In the genomic region with DNA sequence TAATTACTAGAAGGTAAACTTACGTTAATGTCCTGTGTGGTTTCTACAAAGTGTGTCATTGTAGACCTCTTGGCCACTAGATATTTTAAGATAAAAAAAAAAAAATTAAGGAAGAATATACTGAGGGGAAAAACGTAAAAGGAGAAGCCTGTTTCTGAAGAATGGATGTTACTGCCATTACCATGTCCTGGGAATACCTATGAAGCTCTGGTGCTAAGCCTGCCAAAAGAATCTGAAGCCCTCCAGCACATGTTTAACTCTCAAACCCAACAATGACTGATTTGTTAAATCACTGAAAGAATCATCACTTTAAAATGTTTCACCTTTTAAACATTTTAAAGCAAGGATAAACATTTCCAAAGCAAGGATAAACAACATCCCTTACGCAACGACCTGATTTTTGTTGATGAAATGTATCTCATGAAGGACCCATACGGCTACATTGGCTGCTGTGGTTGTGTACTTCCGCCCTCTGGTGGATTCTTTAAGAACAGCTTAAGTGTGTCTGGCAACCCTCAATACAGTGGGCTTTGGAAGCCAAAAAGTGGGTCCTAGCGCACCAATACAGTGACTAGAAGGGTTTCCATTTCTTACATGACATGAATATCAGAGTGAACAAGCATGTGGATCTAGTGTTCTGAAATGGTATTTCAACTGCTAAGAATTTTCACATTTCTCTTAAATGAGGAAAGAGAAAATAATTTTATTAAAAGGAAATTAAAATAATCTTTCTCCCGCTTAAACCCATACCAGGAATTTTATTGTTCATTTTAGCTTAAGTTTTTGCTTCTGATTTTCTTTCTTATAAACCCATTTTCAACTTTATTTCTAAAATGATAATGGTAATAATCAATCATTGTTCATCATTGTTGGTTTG, we compare ENCODE assay signal across 1 cellular context.
TF ChIP-seq lines count a peak whose summit lies in the region.

No MANE protein-coding gene starts in this region.

TF ChIP-seq in SK-N-SH treated with all-trans-retinoic acid at 6 μM for 48 hours, 23 proteins besides CTCF, POLR2A, EP300 and RAD21 (continued from another document):
- TF ChIP-seq, protein P1, sequence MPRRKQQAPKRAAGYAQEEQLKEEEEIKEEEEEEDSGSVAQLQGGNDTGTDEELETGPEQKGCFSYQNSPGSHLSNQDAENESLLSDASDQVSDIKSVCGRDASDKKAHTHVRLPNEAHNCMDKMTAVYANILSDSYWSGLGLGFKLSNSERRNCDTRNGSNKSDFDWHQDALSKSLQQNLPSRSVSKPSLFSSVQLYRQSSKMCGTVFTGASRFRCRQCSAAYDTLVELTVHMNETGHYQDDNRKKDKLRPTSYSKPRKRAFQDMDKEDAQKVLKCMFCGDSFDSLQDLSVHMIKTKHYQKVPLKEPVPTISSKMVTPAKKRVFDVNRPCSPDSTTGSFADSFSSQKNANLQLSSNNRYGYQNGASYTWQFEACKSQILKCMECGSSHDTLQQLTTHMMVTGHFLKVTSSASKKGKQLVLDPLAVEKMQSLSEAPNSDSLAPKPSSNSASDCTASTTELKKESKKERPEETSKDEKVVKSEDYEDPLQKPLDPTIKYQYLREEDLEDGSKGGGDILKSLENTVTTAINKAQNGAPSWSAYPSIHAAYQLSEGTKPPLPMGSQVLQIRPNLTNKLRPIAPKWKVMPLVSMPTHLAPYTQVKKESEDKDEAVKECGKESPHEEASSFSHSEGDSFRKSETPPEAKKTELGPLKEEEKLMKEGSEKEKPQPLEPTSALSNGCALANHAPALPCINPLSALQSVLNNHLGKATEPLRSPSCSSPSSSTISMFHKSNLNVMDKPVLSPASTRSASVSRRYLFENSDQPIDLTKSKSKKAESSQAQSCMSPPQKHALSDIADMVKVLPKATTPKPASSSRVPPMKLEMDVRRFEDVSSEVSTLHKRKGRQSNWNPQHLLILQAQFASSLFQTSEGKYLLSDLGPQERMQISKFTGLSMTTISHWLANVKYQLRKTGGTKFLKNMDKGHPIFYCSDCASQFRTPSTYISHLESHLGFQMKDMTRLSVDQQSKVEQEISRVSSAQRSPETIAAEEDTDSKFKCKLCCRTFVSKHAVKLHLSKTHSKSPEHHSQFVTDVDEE (CRISPR knock-in tag; IDR thresholded peaks at IDR 0.05), result no peak
- TF ChIP-seq, protein P2, sequence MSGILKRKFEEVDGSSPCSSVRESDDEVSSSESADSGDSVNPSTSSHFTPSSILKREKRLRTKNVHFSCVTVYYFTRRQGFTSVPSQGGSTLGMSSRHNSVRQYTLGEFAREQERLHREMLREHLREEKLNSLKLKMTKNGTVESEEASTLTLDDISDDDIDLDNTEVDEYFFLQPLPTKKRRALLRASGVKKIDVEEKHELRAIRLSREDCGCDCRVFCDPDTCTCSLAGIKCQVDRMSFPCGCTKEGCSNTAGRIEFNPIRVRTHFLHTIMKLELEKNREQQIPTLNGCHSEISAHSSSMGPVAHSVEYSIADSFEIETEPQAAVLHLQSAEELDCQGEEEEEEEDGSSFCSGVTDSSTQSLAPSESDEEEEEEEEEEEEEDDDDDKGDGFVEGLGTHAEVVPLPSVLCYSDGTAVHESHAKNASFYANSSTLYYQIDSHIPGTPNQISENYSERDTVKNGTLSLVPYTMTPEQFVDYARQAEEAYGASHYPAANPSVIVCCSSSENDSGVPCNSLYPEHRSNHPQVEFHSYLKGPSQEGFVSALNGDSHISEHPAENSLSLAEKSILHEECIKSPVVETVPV (CRISPR knock-in tag; IDR thresholded peaks at IDR 0.05), result no peak
- no peak for TF ChIP-seq SNAI2 (CRISPR knock-in tag; IDR thresholded peaks at IDR 0.05)
